In the genomic region with DNA sequence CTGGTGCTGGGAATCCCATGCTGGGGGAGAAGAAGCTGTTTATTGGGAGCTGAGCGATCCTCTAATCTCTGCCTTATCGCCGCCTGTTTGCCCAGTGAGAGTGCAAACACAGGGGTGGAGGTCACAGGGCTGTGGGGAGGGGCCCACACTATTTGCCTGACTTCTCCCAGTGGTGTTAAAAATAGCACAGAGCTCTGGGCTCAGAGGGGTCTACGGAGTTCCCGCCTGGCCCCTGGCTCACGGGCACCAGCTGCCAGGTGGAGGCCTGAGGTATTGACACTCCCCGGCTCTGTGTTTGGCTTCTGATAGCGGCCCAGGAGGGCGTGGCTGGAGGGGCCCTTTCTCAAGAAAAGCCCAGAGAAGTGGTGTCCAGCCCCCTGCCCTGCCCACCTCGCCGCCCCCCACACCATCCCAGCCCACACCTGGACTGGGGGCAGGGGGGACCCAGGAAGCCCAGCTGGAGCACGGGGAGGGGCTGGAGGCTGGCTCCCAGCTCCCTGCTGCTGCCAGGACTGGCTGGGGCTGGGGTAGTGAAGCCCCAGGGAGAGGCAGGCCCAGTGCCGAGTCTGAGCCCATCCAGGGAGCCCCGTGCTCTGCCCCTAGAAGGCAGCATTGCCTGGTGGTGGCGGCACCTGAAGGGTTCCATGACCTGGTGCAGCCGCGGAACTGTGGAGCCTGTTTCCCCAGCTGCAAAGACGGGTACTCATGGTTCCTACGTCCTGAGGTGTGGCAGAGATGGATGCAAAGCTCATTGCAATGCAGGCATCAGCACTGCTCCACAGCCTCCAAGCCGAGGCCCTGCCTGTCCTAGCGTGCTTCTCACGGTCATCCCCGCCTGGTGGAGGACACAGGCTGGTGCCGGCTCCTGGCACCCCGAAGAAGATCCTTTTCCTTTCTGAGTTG, we compare ENCODE assay signal across 1 cellular context.
TF ChIP-seq lines count a peak whose summit lies in the region.

No MANE protein-coding gene starts in this region.

TF ChIP-seq in H1, 55 proteins besides CTCF, POLR2A, EP300 and RAD21:
- TF ChIP-seq TAF7 (optimal IDR thresholded peaks at IDR 0.05; ENCODE audit: borderline replicate concordance, low read depth, low read length): no peak
- no peak for TF ChIP-seq BACH1 (IDR thresholded peaks at IDR 0.05; ENCODE audit: low read length)
- TF ChIP-seq SIN3A (conservative IDR thresholded peaks at IDR 0.05 in 1 of 2, IDR thresholded peaks at IDR 0.05 in 1 of 2; ENCODE audit: low read depth in 1 of 2, low read length in 2 of 2): no peak
- TF ChIP-seq TEAD4 (IDR thresholded peaks at IDR 0.05; ENCODE audit: low read depth, low read length): no peak
- TF ChIP-seq, protein P1, sequence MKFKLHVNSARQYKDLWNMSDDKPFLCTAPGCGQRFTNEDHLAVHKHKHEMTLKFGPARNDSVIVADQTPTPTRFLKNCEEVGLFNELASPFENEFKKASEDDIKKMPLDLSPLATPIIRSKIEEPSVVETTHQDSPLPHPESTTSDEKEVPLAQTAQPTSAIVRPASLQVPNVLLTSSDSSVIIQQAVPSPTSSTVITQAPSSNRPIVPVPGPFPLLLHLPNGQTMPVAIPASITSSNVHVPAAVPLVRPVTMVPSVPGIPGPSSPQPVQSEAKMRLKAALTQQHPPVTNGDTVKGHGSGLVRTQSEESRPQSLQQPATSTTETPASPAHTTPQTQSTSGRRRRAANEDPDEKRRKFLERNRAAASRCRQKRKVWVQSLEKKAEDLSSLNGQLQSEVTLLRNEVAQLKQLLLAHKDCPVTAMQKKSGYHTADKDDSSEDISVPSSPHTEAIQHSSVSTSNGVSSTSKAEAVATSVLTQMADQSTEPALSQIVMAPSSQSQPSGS (IDR thresholded peaks at IDR 0.05; ENCODE audit: low read length): no peak
- no peak for TF ChIP-seq SAP30 (IDR thresholded peaks at IDR 0.05; ENCODE audit: insufficient read depth, insufficient replicate concordance, low read length)
- no peak for TF ChIP-seq CEBPB (IDR thresholded peaks at IDR 0.05; ENCODE audit: low read depth, low read length)
- TF ChIP-seq HDAC2 (IDR thresholded peaks at IDR 0.05; ENCODE audit: borderline replicate concordance in 1 of 2, low read depth in 2 of 2, low read length in 2 of 2): no peak
- TF ChIP-seq POU5F1 (IDR thresholded peaks at IDR 0.05; ENCODE audit: low read depth, low read length): no peak
- no peak for TF ChIP-seq RFX5 (IDR thresholded peaks at IDR 0.05; ENCODE audit: borderline replicate concordance, low read depth, low read length)
- no peak for TF ChIP-seq CBX8 (IDR thresholded peaks at IDR 0.05; ENCODE audit: borderline replicate concordance, low read depth, low read length)
- TF ChIP-seq, protein P2, sequence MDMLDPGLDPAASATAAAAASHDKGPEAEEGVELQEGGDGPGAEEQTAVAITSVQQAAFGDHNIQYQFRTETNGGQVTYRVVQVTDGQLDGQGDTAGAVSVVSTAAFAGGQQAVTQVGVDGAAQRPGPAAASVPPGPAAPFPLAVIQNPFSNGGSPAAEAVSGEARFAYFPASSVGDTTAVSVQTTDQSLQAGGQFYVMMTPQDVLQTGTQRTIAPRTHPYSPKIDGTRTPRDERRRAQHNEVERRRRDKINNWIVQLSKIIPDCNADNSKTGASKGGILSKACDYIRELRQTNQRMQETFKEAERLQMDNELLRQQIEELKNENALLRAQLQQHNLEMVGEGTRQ (IDR thresholded peaks at IDR 0.05; ENCODE audit: low read length): no peak
- no peak for TF ChIP-seq BCL11A (IDR thresholded peaks at IDR 0.05; ENCODE audit: low read depth in 2 of 2, low read length in 2 of 2)
- TF ChIP-seq GABPA (IDR thresholded peaks at IDR 0.05; ENCODE audit: borderline replicate concordance, insufficient read depth, low read length): no peak
- TF ChIP-seq POLR2AphosphoS5 (IDR thresholded peaks at IDR 0.05; ENCODE audit: low read depth, low read length): no peak
- TF ChIP-seq, protein P3, sequence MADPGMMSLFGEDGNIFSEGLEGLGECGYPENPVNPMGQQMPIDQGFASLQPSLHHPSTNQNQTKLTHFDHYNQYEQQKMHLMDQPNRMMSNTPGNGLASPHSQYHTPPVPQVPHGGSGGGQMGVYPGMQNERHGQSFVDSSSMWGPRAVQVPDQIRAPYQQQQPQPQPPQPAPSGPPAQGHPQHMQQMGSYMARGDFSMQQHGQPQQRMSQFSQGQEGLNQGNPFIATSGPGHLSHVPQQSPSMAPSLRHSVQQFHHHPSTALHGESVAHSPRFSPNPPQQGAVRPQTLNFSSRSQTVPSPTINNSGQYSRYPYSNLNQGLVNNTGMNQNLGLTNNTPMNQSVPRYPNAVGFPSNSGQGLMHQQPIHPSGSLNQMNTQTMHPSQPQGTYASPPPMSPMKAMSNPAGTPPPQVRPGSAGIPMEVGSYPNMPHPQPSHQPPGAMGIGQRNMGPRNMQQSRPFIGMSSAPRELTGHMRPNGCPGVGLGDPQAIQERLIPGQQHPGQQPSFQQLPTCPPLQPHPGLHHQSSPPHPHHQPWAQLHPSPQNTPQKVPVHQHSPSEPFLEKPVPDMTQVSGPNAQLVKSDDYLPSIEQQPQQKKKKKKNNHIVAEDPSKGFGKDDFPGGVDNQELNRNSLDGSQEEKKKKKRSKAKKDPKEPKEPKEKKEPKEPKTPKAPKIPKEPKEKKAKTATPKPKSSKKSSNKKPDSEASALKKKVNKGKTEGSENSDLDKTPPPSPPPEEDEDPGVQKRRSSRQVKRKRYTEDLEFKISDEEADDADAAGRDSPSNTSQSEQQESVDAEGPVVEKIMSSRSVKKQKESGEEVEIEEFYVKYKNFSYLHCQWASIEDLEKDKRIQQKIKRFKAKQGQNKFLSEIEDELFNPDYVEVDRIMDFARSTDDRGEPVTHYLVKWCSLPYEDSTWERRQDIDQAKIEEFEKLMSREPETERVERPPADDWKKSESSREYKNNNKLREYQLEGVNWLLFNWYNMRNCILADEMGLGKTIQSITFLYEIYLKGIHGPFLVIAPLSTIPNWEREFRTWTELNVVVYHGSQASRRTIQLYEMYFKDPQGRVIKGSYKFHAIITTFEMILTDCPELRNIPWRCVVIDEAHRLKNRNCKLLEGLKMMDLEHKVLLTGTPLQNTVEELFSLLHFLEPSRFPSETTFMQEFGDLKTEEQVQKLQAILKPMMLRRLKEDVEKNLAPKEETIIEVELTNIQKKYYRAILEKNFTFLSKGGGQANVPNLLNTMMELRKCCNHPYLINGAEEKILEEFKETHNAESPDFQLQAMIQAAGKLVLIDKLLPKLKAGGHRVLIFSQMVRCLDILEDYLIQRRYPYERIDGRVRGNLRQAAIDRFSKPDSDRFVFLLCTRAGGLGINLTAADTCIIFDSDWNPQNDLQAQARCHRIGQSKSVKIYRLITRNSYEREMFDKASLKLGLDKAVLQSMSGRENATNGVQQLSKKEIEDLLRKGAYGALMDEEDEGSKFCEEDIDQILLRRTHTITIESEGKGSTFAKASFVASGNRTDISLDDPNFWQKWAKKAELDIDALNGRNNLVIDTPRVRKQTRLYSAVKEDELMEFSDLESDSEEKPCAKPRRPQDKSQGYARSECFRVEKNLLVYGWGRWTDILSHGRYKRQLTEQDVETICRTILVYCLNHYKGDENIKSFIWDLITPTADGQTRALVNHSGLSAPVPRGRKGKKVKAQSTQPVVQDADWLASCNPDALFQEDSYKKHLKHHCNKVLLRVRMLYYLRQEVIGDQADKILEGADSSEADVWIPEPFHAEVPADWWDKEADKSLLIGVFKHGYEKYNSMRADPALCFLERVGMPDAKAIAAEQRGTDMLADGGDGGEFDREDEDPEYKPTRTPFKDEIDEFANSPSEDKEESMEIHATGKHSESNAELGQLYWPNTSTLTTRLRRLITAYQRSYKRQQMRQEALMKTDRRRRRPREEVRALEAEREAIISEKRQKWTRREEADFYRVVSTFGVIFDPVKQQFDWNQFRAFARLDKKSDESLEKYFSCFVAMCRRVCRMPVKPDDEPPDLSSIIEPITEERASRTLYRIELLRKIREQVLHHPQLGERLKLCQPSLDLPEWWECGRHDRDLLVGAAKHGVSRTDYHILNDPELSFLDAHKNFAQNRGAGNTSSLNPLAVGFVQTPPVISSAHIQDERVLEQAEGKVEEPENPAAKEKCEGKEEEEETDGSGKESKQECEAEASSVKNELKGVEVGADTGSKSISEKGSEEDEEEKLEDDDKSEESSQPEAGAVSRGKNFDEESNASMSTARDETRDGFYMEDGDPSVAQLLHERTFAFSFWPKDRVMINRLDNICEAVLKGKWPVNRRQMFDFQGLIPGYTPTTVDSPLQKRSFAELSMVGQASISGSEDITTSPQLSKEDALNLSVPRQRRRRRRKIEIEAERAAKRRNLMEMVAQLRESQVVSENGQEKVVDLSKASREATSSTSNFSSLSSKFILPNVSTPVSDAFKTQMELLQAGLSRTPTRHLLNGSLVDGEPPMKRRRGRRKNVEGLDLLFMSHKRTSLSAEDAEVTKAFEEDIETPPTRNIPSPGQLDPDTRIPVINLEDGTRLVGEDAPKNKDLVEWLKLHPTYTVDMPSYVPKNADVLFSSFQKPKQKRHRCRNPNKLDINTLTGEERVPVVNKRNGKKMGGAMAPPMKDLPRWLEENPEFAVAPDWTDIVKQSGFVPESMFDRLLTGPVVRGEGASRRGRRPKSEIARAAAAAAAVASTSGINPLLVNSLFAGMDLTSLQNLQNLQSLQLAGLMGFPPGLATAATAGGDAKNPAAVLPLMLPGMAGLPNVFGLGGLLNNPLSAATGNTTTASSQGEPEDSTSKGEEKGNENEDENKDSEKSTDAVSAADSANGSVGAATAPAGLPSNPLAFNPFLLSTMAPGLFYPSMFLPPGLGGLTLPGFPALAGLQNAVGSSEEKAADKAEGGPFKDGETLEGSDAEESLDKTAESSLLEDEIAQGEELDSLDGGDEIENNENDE (IDR thresholded peaks at IDR 0.05; ENCODE audit: insufficient replicate concordance, low read length): no peak
- no peak for TF ChIP-seq YY1 (IDR thresholded peaks at IDR 0.05; ENCODE audit: low read depth, low read length)
- TF ChIP-seq, protein P4, sequence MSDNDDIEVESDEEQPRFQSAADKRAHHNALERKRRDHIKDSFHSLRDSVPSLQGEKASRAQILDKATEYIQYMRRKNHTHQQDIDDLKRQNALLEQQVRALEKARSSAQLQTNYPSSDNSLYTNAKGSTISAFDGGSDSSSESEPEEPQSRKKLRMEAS (IDR thresholded peaks at IDR 0.05): no peak
- TF ChIP-seq NRF1 (IDR thresholded peaks at IDR 0.05; ENCODE audit: low read depth, low read length): no peak
- no peak for TF ChIP-seq TCF12 (IDR thresholded peaks at IDR 0.05; ENCODE audit: low read depth, low read length)
